Comparison of ENCODE assay signal across 8 cellular contexts in genomic region chr2:8682719-8683667, GRCh38. TPM values are rescaled to one million over a fixed set of nuclear protein-coding genes. Genes with fewer than 3 reads are reported as not detected.
DNase-seq lines count a peak whose midpoint lies in the region; ATAC-seq and TF ChIP-seq lines count a peak whose summit lies in the region.

No MANE protein-coding gene starts in this region.

- peaks cover 17% of the 10 kb centered on the region; the same call in 1 of the 2 replicates for H3K79me2 ChIP-seq in KMS-11 (ENCODE audit: insufficient read depth, low read depth)
- peaks cover 42% of the 10 kb centered on the region for H3K79me2 ChIP-seq in SK-N-SH (ENCODE audit: insufficient read depth)

- peak in 1 of 2 experiments; percentile 99; a peak in 2 of 4 replicates for TF ChIP-seq EP300 in SK-N-SH (IDR thresholded peaks at IDR 0.05; ENCODE audit: borderline replicate concordance in 1 of 2, low read depth in 1 of 2, low read length in 1 of 2)

- POLR2A ChIA-PET in SK-N-SH (lab: Yijun Ruan, JAX), result interaction anchor here (1.0 to 7.4 kb wide), 20 partner anchors 11 to 1586 kb away, joined by 3 to 154 read pairs (median 5); no protein-coding TSS in a partner anchor

- CTCF ChIA-PET in SK-N-SH (lab: Yijun Ruan, JAX), result interaction anchor here (0.9 to 4.9 kb wide), 8 partner anchors 10 to 1586 kb away, joined by 3 to 25 read pairs (median 8); no protein-coding TSS in a partner anchor

- H3K27me3 ChIP-seq in CD4-positive, CD25-positive, alpha-beta regulatory T cell (ENCODE audit: control insufficient read depth, insufficient read depth, low read length), result peaks cover 7% of the 10 kb centered on the region
- H3K27me3 ChIP-seq in KMS-11 (ENCODE audit: insufficient read depth, low read depth), result no peaks in the 10 kb centered on the region
- H3K27me3 ChIP-seq in SK-N-SH (ENCODE audit: insufficient read depth), result no peaks in the 10 kb centered on the region
- no peaks in the 10 kb centered on the region for H3K27me3 ChIP-seq in skeletal muscle tissue (ENCODE audit: control insufficient read depth in 3 of 3, insufficient read depth in 3 of 3, low read length in 3 of 3)

- peak overlapping the region; percentile 28 to 90 (median 43) for H3K27ac Mint-ChIP-seq in CD4-positive, CD25-positive, alpha-beta regulatory T cell

- no peak overlapping the region for H3K27ac ChIP-seq in CD4-positive, CD25-positive, alpha-beta regulatory T cell (ENCODE audit: insufficient read depth, low read length, poor library complexity, severe bottlenecking)
- peak overlapping the region; percentile 19; the same call in 1 of the 2 replicates for H3K27ac ChIP-seq in KMS-11
- H3K27ac ChIP-seq in SK-N-SH (ENCODE audit: low read depth in 2 of 2, low read length in 1 of 2), result peak overlapping the region; percentile 74 to 97
- H3K27ac ChIP-seq in skeletal muscle tissue (ENCODE audit: low read depth, low read length), result peak overlapping the region; percentile 41

- H4K20me1 ChIP-seq in KMS-11 (ENCODE audit: insufficient read depth), result no peaks in the 10 kb centered on the region
- H4K20me1 ChIP-seq in SK-N-SH (ENCODE audit: insufficient read depth), result peaks cover 33% of the 10 kb centered on the region

- H3K9me3 Mint-ChIP-seq in CD4-positive, CD25-positive, alpha-beta regulatory T cell, result peaks cover 0 to 2% (median 0%) of the 10 kb centered on the region in 7 donors

- peak; percentile 31 to 49 (median 33) for DNase-seq in CD4-positive, CD25-positive, alpha-beta regulatory T cell
- peak; percentile 77 for DNase-seq in SK-N-SH
- DNase-seq in astrocyte of the hippocampus (ENCODE audit: low read depth, low spot score), result peak; percentile 66
- no peak for DNase-seq in COLO829 (ENCODE audit: low spot score)

- peaks cover 50% of the 10 kb centered on the region for H3F3A ChIP-seq in SK-N-SH (replicated peaks; ENCODE audit: insufficient read depth)

- no peaks in the 10 kb centered on the region for H3K36me3 ChIP-seq in CD4-positive, CD25-positive, alpha-beta regulatory T cell (ENCODE audit: control insufficient read depth, insufficient read depth, low read length)
- H3K36me3 ChIP-seq in KMS-11 (ENCODE audit: insufficient read depth), result no peaks in the 10 kb centered on the region
- peaks cover 0 to 20% of the 10 kb centered on the region in 2 experiments for H3K36me3 ChIP-seq in SK-N-SH (replicated peaks in 1 of 2; ENCODE audit: control insufficient read depth in 1 of 2, insufficient read depth in 2 of 2, low read length in 1 of 2)
- H3K36me3 ChIP-seq in skeletal muscle tissue (ENCODE audit: control insufficient read depth in 3 of 3, insufficient read depth in 3 of 3, low read length in 3 of 3), result peaks cover 0 to 2% (median 0%) of the 10 kb centered on the region in 3 donors

- peaks cover 9 to 54% (median 31%) of the 10 kb centered on the region in 4 donors for H3K4me1 Mint-ChIP-seq in CD4-positive, CD25-positive, alpha-beta regulatory T cell

- H3K36me3 Mint-ChIP-seq in CD4-positive, CD25-positive, alpha-beta regulatory T cell, result no peaks in the 10 kb centered on the region

- whole genome bisulfite sequencing in SK-N-SH (ENCODE audit: low lambda C conversion rate), result under 1% methylated on average over 30 of the region's 30 CpGs

- TF ChIP-seq CTCF in KMS-11 (conservative IDR thresholded peaks at IDR 0.05; ENCODE audit: low read depth, low read length), result no peak
- TF ChIP-seq CTCF in SK-N-SH (IDR thresholded peaks at IDR 0.05), result no peak

- peaks cover 59% of the 10 kb centered on the region for H3K4me1 ChIP-seq in CD4-positive, CD25-positive, alpha-beta regulatory T cell (ENCODE audit: control insufficient read depth, insufficient read depth, low read length, poor library complexity, severe bottlenecking)
- peaks cover 38% of the 10 kb centered on the region for H3K4me1 ChIP-seq in KMS-11 (ENCODE audit: low read depth, poor library complexity, severe bottlenecking)
- H3K4me1 ChIP-seq in SK-N-SH (ENCODE audit: control insufficient read depth in 1 of 2, insufficient read depth in 2 of 2, low read depth in 1 of 2, low read length in 1 of 2), result peaks cover 8 to 38% of the 10 kb centered on the region in 2 experiments; a peak in 3 of 4 replicates
- peaks cover 21 to 41% (median 37%) of the 10 kb centered on the region in 3 donors for H3K4me1 ChIP-seq in skeletal muscle tissue (ENCODE audit: control insufficient read depth in 3 of 3, insufficient read depth in 3 of 3, low read length in 3 of 3)

- H3K27me3 Mint-ChIP-seq in CD4-positive, CD25-positive, alpha-beta regulatory T cell, result peaks cover 37% of the 10 kb centered on the region

- H3K4me3 Mint-ChIP-seq in CD4-positive, CD25-positive, alpha-beta regulatory T cell, result peak overlapping the region; percentile 91 to 98 (median 92)

- no peak overlapping the region for H2AFZ ChIP-seq in KMS-11 (ENCODE audit: low read depth)
- no peak overlapping the region for H2AFZ ChIP-seq in SK-N-SH (ENCODE audit: low read depth)

- H3K4me2 ChIP-seq in KMS-11 (peak overlapping the region; percentile 77), SK-N-SH (peak overlapping the region; percentile 92)

- H3K9ac ChIP-seq in KMS-11 (peak overlapping the region; percentile 43), SK-N-SH (peak overlapping the region; percentile 92), skeletal muscle tissue (ENCODE audit: low read depth in 1 of 3, low read length in 3 of 3) (peak overlapping the region; percentile 76 to 92 (median 79))

- H3K9me3 ChIP-seq in CD4-positive, CD25-positive, alpha-beta regulatory T cell (ENCODE audit: control insufficient read depth in 2 of 2, low read length in 2 of 2), result no peaks in the 10 kb centered on the region
- H3K9me3 ChIP-seq in SK-N-SH, result no peaks in the 10 kb centered on the region
- H3K9me3 ChIP-seq in iPS-18c (ENCODE audit: control insufficient read depth, insufficient read depth, low read length), result no peaks in the 10 kb centered on the region
- H3K9me3 ChIP-seq in skeletal muscle tissue (ENCODE audit: control insufficient read depth in 3 of 3, low read length in 3 of 3), result no peaks in the 10 kb centered on the region

- peak overlapping the region; percentile 95 for H3K4me3 ChIP-seq in CD4-positive, CD25-positive, alpha-beta regulatory T cell (ENCODE audit: low read depth, low read length)
- no peak overlapping the region for H3K4me3 ChIP-seq in KMS-11 (IDR thresholded peaks at IDR 0.05; ENCODE audit: insufficient read depth, low read depth, low read length)
- H3K4me3 ChIP-seq in SK-N-SH (ENCODE audit: low read depth in 2 of 2, low read length in 1 of 2), result peak overlapping the region; percentile 98 to 100
- peak overlapping the region; percentile 90 for H3K4me3 ChIP-seq in iPS-18c (ENCODE audit: insufficient read depth, low read depth, low read length)
- H3K4me3 ChIP-seq in skeletal muscle tissue (ENCODE audit: low read length in 3 of 3), result peak overlapping the region; percentile 92 to 95 (median 95)

- H3K9me2 ChIP-seq in SK-N-SH, result no peaks in the 10 kb centered on the region

- no peak for ATAC-seq in CD4-positive, CD25-positive, alpha-beta regulatory T cell (ENCODE audit: low read depth in 2 of 2)
- ATAC-seq in HG03432 (IDR thresholded peaks at IDR 0.05; ENCODE audit: unreplicated experiment), result no peak

- peak; percentile 39; the same call in 1 of the 2 replicates for TF ChIP-seq RAD21 in SK-N-SH (IDR thresholded peaks at IDR 0.05; ENCODE audit: low read length)

TF ChIP-seq in SK-N-SH, 30 proteins besides CTCF, POLR2A, EP300 and RAD21 (continues in another document):
- TF ChIP-seq GABPA (IDR thresholded peaks at IDR 0.05; ENCODE audit: low read depth) (no peak), FOXJ3 (CRISPR knock-in tag; IDR thresholded peaks at IDR 0.05) (peak; percentile 88), TCF12 (IDR thresholded peaks at IDR 0.05) (peak; percentile 84), USF2 (IDR thresholded peaks at IDR 0.05; ENCODE audit: borderline replicate concordance, low read depth, low read length) (no peak), TEAD4 (IDR thresholded peaks at IDR 0.05; ENCODE audit: borderline replicate concordance, insufficient read depth) (0 out of 2 replicates have a peak, but pooled peaks have one; percentile 30), RFX5 (IDR thresholded peaks at IDR 0.05; ENCODE audit: low read length) (0 out of 2 replicates have a peak, but pooled peaks have one; percentile 28), CHD2 (IDR thresholded peaks at IDR 0.05; ENCODE audit: low read length, partially characterized antibody) (peak; percentile 90), SIN3A (IDR thresholded peaks at IDR 0.05; ENCODE audit: borderline replicate concordance, low read depth, low read length) (peak; percentile 92), MXI1 (IDR thresholded peaks at IDR 0.05; ENCODE audit: low read depth, low read length) (peak; percentile 63), JUND (IDR thresholded peaks at IDR 0.05) (no peak), NFIC (IDR thresholded peaks at IDR 0.05; ENCODE audit: borderline replicate concordance) (no peak)
- TF ChIP-seq, protein P1, sequence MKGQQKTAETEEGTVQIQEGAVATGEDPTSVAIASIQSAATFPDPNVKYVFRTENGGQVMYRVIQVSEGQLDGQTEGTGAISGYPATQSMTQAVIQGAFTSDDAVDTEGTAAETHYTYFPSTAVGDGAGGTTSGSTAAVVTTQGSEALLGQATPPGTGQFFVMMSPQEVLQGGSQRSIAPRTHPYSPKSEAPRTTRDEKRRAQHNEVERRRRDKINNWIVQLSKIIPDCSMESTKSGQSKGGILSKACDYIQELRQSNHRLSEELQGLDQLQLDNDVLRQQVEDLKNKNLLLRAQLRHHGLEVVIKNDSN (IDR thresholded peaks at IDR 0.05; ENCODE audit: borderline replicate concordance, low read depth), result no peak

RNA-seq across cellular contexts. Expression of gene ID2, which starts 1.1 kb away (rescaled TPM):
- 55.9 TPM for total RNA-seq in CD4-positive, CD25-positive, alpha-beta regulatory T cell
- polyA plus RNA-seq in CD4-positive, CD25-positive, alpha-beta regulatory T cell, result 10 to 100 TPM; 20.3 to 27.5 (median 24.3) TPM
- 385 and 459 TPM in 2 replicates for polyA plus RNA-seq in SK-N-SH (2012; rRNA removed)
- 248 and 348 TPM in 2 replicates for polyA plus RNA-seq in SK-N-SH (2012; cell fraction: cytosol; rRNA removed)
- 418 and 472 TPM in 2 replicates for polyA plus RNA-seq in SK-N-SH (2012; cell fraction: nucleus; rRNA removed)
- 35.0 TPM for total RNA-seq in skeletal muscle tissue
